5 cellular contexts compared by ENCODE assay signal in genomic region chr2:26088931-26089330, GRCh38. TPM values are rescaled to one million over a fixed set of nuclear protein-coding genes. Genes with fewer than 3 reads are reported as not detected.
DNase-seq lines count a peak whose midpoint lies in the region; ATAC-seq, FAIRE-seq and TF ChIP-seq lines count a peak whose summit lies in the region.
"Not testable (repeated sequence)": the region's sequence is repeated elsewhere in the genome, so short reads cannot be mapped to it uniquely, and the experiment has no call there.

No MANE protein-coding gene starts in this region.

- H4K20me1 ChIP-seq in HepG2 (ENCODE audit: insufficient read depth, low read length) = peaks cover 33% of the 10 kb centered on the region

- H3K79me2 ChIP-seq in HepG2 (ENCODE audit: insufficient read depth, low read length) = peaks cover 80% of the 10 kb centered on the region

- intact Hi-C loops in HepG2 (cut with micrococcal nuclease; ENCODE audit: unreplicated experiment) (loop anchor here (1.0 kb wide), 1 partner anchor 56 kb away; no protein-coding TSS in a partner anchor), psoas muscle (cut with DNase I) (loop anchor here (2.0 to 10.0 kb wide), 3 partner anchors 54 to 94 kb away; no protein-coding TSS in a partner anchor)

- H3K9ac ChIP-seq in HepG2 (ENCODE audit: insufficient read depth, low read depth, low read length); skeletal muscle tissue (ENCODE audit: low read depth in 1 of 3, low read length in 3 of 3): not testable (repeated sequence)

- peak overlapping the region; percentile 63 for H3K27ac Mint-ChIP-seq in chondrocyte (ENCODE audit: unreplicated experiment)

- not testable (repeated sequence) for TF ChIP-seq POLR2A in HepG2 (IDR thresholded peaks at IDR 0.05; ENCODE audit: insufficient read depth in 1 of 2, low read depth in 2 of 2, low read length in 2 of 2)

- in situ Hi-C loops in HepG2 (cut with HindIII; ENCODE audit: extremely low pct_ligation_motif_present, low pct_unique_long_range_greater_than_20kb) = not testable (repeated sequence)

- not testable (repeated sequence) for BruUV-seq in HepG2 (replicated peaks; lab: Mats Ljungman, UMichigan)

- peaks cover 2 to 24% of the 10 kb centered on the region in 2 experiments; a peak in 2 of 5 replicates for H3K36me3 ChIP-seq in HepG2 (replicated peaks in 1 of 2; ENCODE audit: control insufficient read depth in 1 of 2, insufficient read depth in 2 of 2, low read length in 2 of 2)
- H3K36me3 ChIP-seq in neutrophil; psoas muscle (ENCODE audit: insufficient read depth in 1 of 2, low read depth in 1 of 2); skeletal muscle tissue (ENCODE audit: control insufficient read depth in 3 of 3, insufficient read depth in 3 of 3, low read length in 3 of 3): not testable (repeated sequence)

- peaks cover 46% of the 10 kb centered on the region for H3K4me1 Mint-ChIP-seq in chondrocyte (ENCODE audit: low read depth)

- CTCF ChIA-PET in HepG2 (lab: Yijun Ruan, JAX; ENCODE audit: low intra/inter-chr PET ratio, low total read pairs) = interaction anchor here (2.4 kb wide), 1 partner anchor 56 kb away, joined by 14 read pairs; no protein-coding TSS in a partner anchor

- not testable (repeated sequence) for ATAC-seq in HepG2
- peak in 3 of 4 donors; percentile 51 to 72 (median 56) for ATAC-seq in psoas muscle

- H3K9me3 ChIP-seq in HepG2 (ENCODE audit: low read length); neutrophil; psoas muscle; skeletal muscle tissue (ENCODE audit: control insufficient read depth in 3 of 3, low read length in 3 of 3): not testable (repeated sequence)

- TF ChIP-seq CTCF in chondrocyte (IDR thresholded peaks at IDR 0.05); HepG2 (CRISPR knock-in tag; IDR thresholded peaks at IDR 0.05); neutrophil (IDR thresholded peaks at IDR 0.05); psoas muscle (IDR thresholded peaks at IDR 0.05): not testable (repeated sequence)

- FAIRE-seq in HepG2 (lab: Jason Lieb, UNC) = not testable (repeated sequence)

- H3K4me3 ChIP-seq in HepG2 (replicated peaks in 1 of 3; ENCODE audit: insufficient read depth in 1 of 3, low read depth in 2 of 3, low read length in 3 of 3); neutrophil (ENCODE audit: low read depth in 1 of 2, low read length in 1 of 2); psoas muscle; skeletal muscle tissue (ENCODE audit: low read length in 3 of 3): not testable (repeated sequence)

- 94% methylated on average over 4 of the region's 4 CpGs for WGBS in HepG2 (ENCODE audit: low lambda C conversion rate)
- WGBS in psoas muscle, 3 donors = 49 to 63% (median 50%) methylated on average over 4 of the region's 4 CpGs

- not testable (repeated sequence) for H2AFZ ChIP-seq in HepG2 (ENCODE audit: low read length)

- H3K27ac ChIP-seq in HepG2 (ENCODE audit: extremely low read length, insufficient read depth, low read length) = not testable (repeated sequence)
- H3K27ac ChIP-seq in neutrophil (peak overlapping the region; percentile 34), psoas muscle (peak overlapping the region; percentile 70), skeletal muscle tissue (ENCODE audit: low read depth, low read length) (peak overlapping the region; percentile 61)

- not testable (repeated sequence) for TF ChIP-seq EP300 in HepG2 (IDR thresholded peaks at IDR 0.05; ENCODE audit: low read depth in 2 of 2, low read length in 2 of 2); HepG2 (CRISPR knock-in tag; IDR thresholded peaks at IDR 0.05; ENCODE audit: borderline replicate concordance)

- H3K27me3 ChIP-seq in HepG2 (ENCODE audit: control insufficient read depth in 1 of 2, insufficient read depth in 2 of 2, low read length in 2 of 2); neutrophil; psoas muscle (ENCODE audit: insufficient read depth in 3 of 3, low read length in 2 of 3); skeletal muscle tissue (ENCODE audit: control insufficient read depth in 3 of 3, insufficient read depth in 3 of 3, low read length in 3 of 3): not testable (repeated sequence)

- not testable (repeated sequence) for H3K4me3 Mint-ChIP-seq in chondrocyte (ENCODE audit: unreplicated experiment)

- H3K4me1 ChIP-seq in HepG2 (ENCODE audit: insufficient read depth, low read length) (0 out of 2 replicates have a peak, but pooled peaks cover 11% of the 10 kb centered on the region), neutrophil (ENCODE audit: control insufficient read depth in 1 of 2, insufficient read depth in 1 of 2, low read depth in 1 of 2, low read length in 1 of 2) (peaks cover 62 to 66% of the 10 kb centered on the region in 2 experiments), psoas muscle (peaks cover 44% of the 10 kb centered on the region), skeletal muscle tissue (ENCODE audit: control insufficient read depth in 3 of 3, insufficient read depth in 3 of 3, low read length in 3 of 3) (peaks cover 0 to 15% (median 11%) of the 10 kb centered on the region in 3 donors)

- H3K36me3 Mint-ChIP-seq in chondrocyte (ENCODE audit: low read depth) = not testable (repeated sequence)

- not testable (repeated sequence) for TF ChIP-seq RAD21 in HepG2 (CRISPR knock-in tag; IDR thresholded peaks at IDR 0.05)

- not testable (repeated sequence) for H3K27me3 Mint-ChIP-seq in chondrocyte (ENCODE audit: low read depth)

- H3K4me2 ChIP-seq in HepG2 (ENCODE audit: low read depth, low read length) = not testable (repeated sequence)

- H3K9me3 Mint-ChIP-seq in chondrocyte (ENCODE audit: low read depth) = not testable (repeated sequence)

- POLR2A ChIA-PET in HepG2 (lab: Yijun Ruan, JAX) = not testable (repeated sequence)

- not testable (repeated sequence) for DNase-seq in chondrocyte (ENCODE audit: low spot score); HepG2 (ENCODE audit: low spot score); psoas muscle

TF ChIP-seq in HepG2, 621 proteins besides CTCF, POLR2A, EP300 and RAD21:
- TF ChIP-seq ZBTB33 (CRISPR knock-in tag; IDR thresholded peaks at IDR 0.05) = 0 out of 2 replicates have a peak, but pooled peaks have one; percentile 31
TF ChIP-seq in HepG2: peak in this region for 1; not testable (repeated sequence) for 620.

RNA-seq across cellular contexts. Expression of gene RAB10, which starts 55.0 kb away (rescaled TPM):
- 148 to 162 TPM (median 153 TPM) in 3 replicates for total RNA-seq in chondrocyte
- total RNA-seq in HepG2 (2016; rRNA removed; fragmentation: Illumina TruSeq; extraction: Trizol) = 106 and 120 TPM in 2 replicates
- 19.3 and 24.2 TPM in 2 replicates for total RNA-seq in HepG2 (2016; cell fraction: cytosol; rRNA removed; fragmentation: Illumina TruSeq; extraction: Trizol; ENCODE audit: low read depth)
- 113 and 116 TPM in 2 replicates for total RNA-seq in HepG2 (2016; cell fraction: insoluble cytoplasmic fraction; rRNA removed; fragmentation: Illumina TruSeq; extraction: Trizol)
- total RNA-seq in HepG2 (2016; cell fraction: membrane; rRNA removed; fragmentation: Illumina TruSeq; extraction: Trizol) = 40.0 and 43.5 TPM in 2 replicates
- total RNA-seq in HepG2 (2016; cell fraction: nucleus; rRNA removed; fragmentation: Illumina TruSeq; extraction: Trizol) = 72.2 and 76.5 TPM in 2 replicates
- 39.0 and 48.2 TPM in 2 replicates for polyA plus RNA-seq in HepG2 (2011; rRNA removed)
- 33.3 and 40.9 TPM in 2 replicates for polyA plus RNA-seq in HepG2 (2011; cell fraction: cytosol; rRNA removed)
- polyA plus RNA-seq in HepG2 (2011; cell fraction: nucleus; rRNA removed) = 28.6 and 31.9 TPM in 2 replicates
- polyA plus RNA-seq in HepG2 (2012) = 98.5 and 102 TPM in 2 replicates
- 18.0 and 27.8 TPM in 2 replicates for polyA plus RNA-seq in HepG2 (2016; cell fraction: cytosol; fragmentation: Illumina TruSeq; extraction: Trizol; ENCODE audit: low read depth)
- polyA plus RNA-seq in HepG2 (2016; cell fraction: insoluble cytoplasmic fraction; fragmentation: Illumina TruSeq; extraction: Trizol; ENCODE audit: low read depth) = 113 and 118 TPM in 2 replicates
- polyA plus RNA-seq in HepG2 (2016; cell fraction: membrane; fragmentation: Illumina TruSeq; extraction: Trizol; ENCODE audit: low read depth) = 28.6 and 39.1 TPM in 2 replicates
- 112 and 122 TPM in 2 replicates for polyA plus RNA-seq in HepG2 (2016; cell fraction: nucleus; fragmentation: Illumina TruSeq; extraction: Trizol; ENCODE audit: insufficient read depth, low read depth)
- 42.7 and 61.6 TPM in 2 replicates for polyA minus RNA-seq in HepG2 (2011; rRNA and poly(A)+ RNA removed; ENCODE audit: low replicate concordance)
- polyA minus RNA-seq in HepG2 (2011; cell fraction: cytosol; rRNA and poly(A)+ RNA removed) = 82.0 and 98.0 TPM in 2 replicates
- polyA minus RNA-seq in HepG2 (2011; cell fraction: nucleus; rRNA and poly(A)+ RNA removed) = 46.1 and 55.2 TPM in 2 replicates
- 100 to 1,000 TPM; 131 to 164 (median 149) TPM for total RNA-seq in psoas muscle
- 100 to 1,000 TPM in 2 of 3 donors, 10 to 100 TPM in 1; 76.5 to 170 (median 116) TPM for polyA plus RNA-seq in psoas muscle
- 49.1 TPM for total RNA-seq in skeletal muscle tissue
